Comparison of ENCODE assay signal across 31 cellular contexts in genomic region chr11:85099522-85099921, GRCh38.
"Had no signal": no experiment of that assay in that cellular context is flagged by ENCODE, and none has a peak within 500 bp of the region (broad histone marks: within the 10 kb centered on the region; RNA-seq: fewer than 3 reads in every experiment).

No MANE protein-coding gene starts in this region.

- H3K27ac ChIP-seq: ascending aorta, VCaP had no signal

- H3K4me3 ChIP-seq: ascending aorta had no signal

- H3K4me1 ChIP-seq: ascending aorta had no signal

- DNase-seq: activated B cell treated with CpG ODN at 0.5 μM for 24 hours; activated CD4-positive, alpha-beta memory T cell treated with anti-CD3 and anti-CD28 coated beads for 36 hours; activated CD4-positive, alpha-beta T cell treated with anti-CD3 and anti-CD28 coated beads for 4 hours; activated CD4-positive, alpha-beta T cell treated with anti-CD3 and anti-CD28 coated beads, Interleukin-2, amount 10 ng/mL, durations not matched to agents 24 days and 14 days; activated CD4-positive, alpha-beta T cell treated with anti-CD3 and anti-CD28 coated beads, Interleukin-2, amount 50 U/mL, for 1 hour; activated CD4-positive, alpha-beta T cell treated with anti-CD3 and anti-CD28 coated beads, Interleukin-2, amount 50 U/mL, for 4 hours; activated CD4-positive, CD25-positive, alpha-beta regulatory T cell treated with anti-CD3 and anti-CD28 coated beads, Interleukin-2, amount 50 U/mL, for 72 hours; activated CD8-positive, alpha-beta memory T cell treated with anti-CD3 and anti-CD28 coated beads, Interleukin-2, amount 50 U/mL, for 4 hours; activated CD8-positive, alpha-beta T cell treated with anti-CD3 and anti-CD28 coated beads for 36 hours; activated effector memory CD4-positive, alpha-beta T cell treated with anti-CD3 and anti-CD28 coated beads, Interleukin-2, amount 50 U/mL, for 16 hours; activated gamma-delta T cell treated with Interleukin-2 at 50 U/mL for 16 hours; activated naive CD4-positive, alpha-beta T cell; activated naive CD4-positive, alpha-beta T cell treated with anti-CD3 and anti-CD28 coated beads, Interleukin-2, amount 10 ng/mL, durations not matched to agents 7 days and 5 days; activated naive CD8-positive, alpha-beta T cell treated with anti-CD3 and anti-CD28 coated beads, Interleukin-2, amount 10 ng/mL, durations not matched to agents 7 days and 5 days; activated naive CD8-positive, alpha-beta T cell treated with anti-CD3 and anti-CD28 coated beads, Interleukin-2, amount 50 U/mL, for 24 hours; activated T-cell treated with anti-CD3 and anti-CD28 coated beads for 4 hours; activated T-cell treated with anti-CD3 and anti-CD28 coated beads, Interleukin-2, amount 50 U/mL, for 1 hour; activated T-cell treated with anti-CD3 and anti-CD28 coated beads, Interleukin-2, amount 50 U/mL, for 4 hours; activated T-cell treated with anti-CD3 and anti-CD28 coated beads, Interleukin-2, amount 50 U/mL, for 72 hours; amygdala; anterior cingulate cortex; caudate nucleus; cerebellar nuclear complex; T-helper 1 cell; T-helper 2 cell; T-helper 9 cell had no signal

- H3K36me3 ChIP-seq: ascending aorta had no signal

- H3K27me3 ChIP-seq: ascending aorta had no signal

- FAIRE-seq: bronchial epithelial cell, TTC549 had no signal

- ATAC-seq: activated CD8-positive, alpha-beta T cell treated with anti-CD3 and anti-CD28 coated beads for 36 hours; activated naive CD8-positive, alpha-beta T cell treated with anti-CD3 and anti-CD28 coated beads, Interleukin-2, amount 50 U/mL, for 24 hours; activated T-cell treated with anti-CD3 and anti-CD28 coated beads, Interleukin-2, amount 50 U/mL, for 4 hours; activated T-cell treated with anti-CD3 and anti-CD28 coated beads, Interleukin-2, amount 50 U/mL, for 72 hours; activated T-helper 17 cell treated with anti-CD3 and anti-CD28 coated beads, Interleukin-2, amount 50 U/mL, for 72 hours had no signal
